Comparison of ENCODE assay signal across 8 cellular contexts in genomic region chr1:224356685-224357625, GRCh38. TPM values are rescaled to one million over a fixed set of nuclear protein-coding genes. Genes with fewer than 3 reads are reported as not detected.
DNase-seq lines count a peak whose midpoint lies in the region; ATAC-seq, FAIRE-seq and TF ChIP-seq lines count a peak whose summit lies in the region.

Gene CNIH4, plus strand, starts transcription at chr1:224356879. Its CDS starts 46 bp downstream, at chr1:224356925.

- peak within 1 kb of the TSS; percentile 90 for H3K4me3 ChIP-seq in AG10803 (ENCODE audit: low read length)
- H3K4me3 ChIP-seq in kidney (ENCODE audit: low read length in 2 of 2), result peak within 1 kb of the TSS; percentile 69 to 86

- intact Hi-C loops in kidney (cut with DNase I), result no loop called here

- no peaks in the 10 kb centered on the region for H3K9me3 ChIP-seq in kidney (ENCODE audit: control insufficient read depth in 1 of 2, low read length in 2 of 2)

- ATAC-seq in GM19043 (IDR thresholded peaks at IDR 0.05; ENCODE audit: low read depth, unreplicated experiment) (peak; percentile 99), HG03378 (IDR thresholded peaks at IDR 0.05; ENCODE audit: unreplicated experiment) (peak; percentile 96)

- H3K36me3 ChIP-seq in kidney (ENCODE audit: control insufficient read depth in 1 of 2, insufficient read depth in 2 of 2, low read length in 2 of 2), result no peaks in the 10 kb centered on the region

- TF ChIP-seq CTCF in AG10803 (conservative IDR thresholded peaks at IDR 0.05; ENCODE audit: low read length) (no peak), kidney (IDR thresholded peaks at IDR 0.05; ENCODE audit: borderline replicate concordance, extremely low read depth, insufficient read depth) (no peak)

- H3K4me1 ChIP-seq in kidney (ENCODE audit: control insufficient read depth in 1 of 2, insufficient read depth in 1 of 2, low read depth in 1 of 2, low read length in 2 of 2), result peaks cover 10 to 11% of the 10 kb centered on the region in 2 donors

- peak; percentile 94 for DNase-seq in AG10803 (ENCODE audit: low read depth)
- DNase-seq in NCI-H460 (ENCODE audit: extremely low read depth, low read depth), result peak; percentile 97
- peak; percentile 84 for DNase-seq in activated CD4-positive, alpha-beta T cell treated with anti-CD3 and anti-CD28 coated beads for 1 hour
- peak; percentile 93 for DNase-seq in cerebellum (ENCODE audit: low spot score)
- DNase-seq in kidney, result peak; percentile 97
- peak; percentile 94 for DNase-seq in stimulated activated CD4-positive, alpha-beta T cell treated with anti-CD3 and anti-CD28 coated beads, Interleukin-15, amount 100 ng/mL, for 24 hours

- peak; percentile 91 for FAIRE-seq in kidney (lab: Jason Lieb, UNC)

- peak within 1 kb of the TSS; percentile 91 to 93 for H3K27ac ChIP-seq in kidney (ENCODE audit: low read depth in 2 of 2, low read length in 2 of 2)

- peak within 1 kb of the TSS; percentile 69 to 82 for H3K9ac ChIP-seq in kidney (ENCODE audit: low read length in 2 of 2)

RNA-seq across cellular contexts. Expression of gene CNIH4, which starts in this region (rescaled TPM):
- 197 and 198 TPM in 2 replicates for total RNA-seq in NCI-H460 (2014; rRNA removed; shearing (Covaris generic))
- 44.2 and 51.6 TPM in 2 replicates for polyA plus RNA-seq in NCI-H460 (2014; cell fraction: nucleus; rRNA removed)
- 25.9 TPM for total RNA-seq in cerebellum
- total RNA-seq in kidney, result 51.0 TPM
- polyA plus RNA-seq in kidney (ENCODE audit: insufficient read depth, low read depth, low replicate concordance), result 77.9 TPM

Comparison
In these comparisons a context has a peak if more than half of its experiments do, and no peak if none do; other contexts are left out.
1. Peak in every context shown above with its lines: DNase-seq, ATAC-seq, H3K4me3 ChIP-seq and H3K27ac ChIP-seq.